Comparison of ENCODE assay signal across 9 cellular contexts in genomic region chr9:131382850-131383729, GRCh38. TPM values are rescaled to one million over a fixed set of nuclear protein-coding genes. Genes with fewer than 3 reads are reported as not detected.
DNase-seq lines count a peak whose midpoint lies in the region; ATAC-seq and TF ChIP-seq lines count a peak whose summit lies in the region.
"Had no signal": no experiment of that assay in that cellular context is flagged by ENCODE, and none has a peak within 500 bp of the region (broad histone marks: within the 10 kb centered on the region; RNA-seq: fewer than 3 reads in every experiment).

No MANE protein-coding gene starts in this region.

- no peak overlapping the region for H3T11ph ChIP-seq in H9 (ENCODE audit: low read length)

- no peaks in the 10 kb centered on the region for H3K36me3 ChIP-seq in mucosa of stomach (ENCODE audit: control insufficient read depth, insufficient read depth, low read length)
- H3K36me3 ChIP-seq in CD4-positive, alpha-beta memory T cell (ENCODE audit: insufficient read depth, low read length) = no peaks in the 10 kb centered on the region
- no peaks in the 10 kb centered on the region for H3K36me3 ChIP-seq in tibial nerve

- H3K9ac ChIP-seq in H9 (ENCODE audit: extremely low read depth, insufficient read length, low read length) (no peak overlapping the region), mucosa of stomach (ENCODE audit: low read length) (peak overlapping the region; percentile 50)

- H4K5ac ChIP-seq in H9 (ENCODE audit: insufficient read length, low read depth, low read length) = no peak overlapping the region

- no peaks in the 10 kb centered on the region for H3K79me2 ChIP-seq in H9 (ENCODE audit: insufficient read depth, low read length)

- no CpG with 5 or more reads among the region's 19 CpGs for WGBS in H9 (ENCODE audit: extremely low coverage, insufficient read length, low lambda C conversion rate)
- 64 to 65% methylated on average over 19 of the region's 19 CpGs for WGBS in tibial nerve, 2 donors

- H3K4me3 Mint-ChIP-seq in H9 = peak overlapping the region in 1 of 2 experiments; percentile 33; a peak in 2 of 5 replicates
- no peak overlapping the region for H3K4me3 Mint-ChIP-seq in effector memory CD8-positive, alpha-beta T cell
- H3K4me3 Mint-ChIP-seq in CD4-positive, alpha-beta memory T cell = no peak overlapping the region
- H3K4me3 Mint-ChIP-seq: naive B cell had no signal

- H3K4me3 ChIP-seq in mucosa of stomach (ENCODE audit: low read length) = no peak overlapping the region
- H3K4me3 ChIP-seq in CD4-positive, alpha-beta memory T cell (ENCODE audit: low read length in 2 of 2) = no peak overlapping the region
- no peak overlapping the region for H3K4me3 ChIP-seq in tibial nerve

- POLR2A ChIA-PET in CD4-positive, alpha-beta memory T cell (lab: Charles Lee; ENCODE audit: partially characterized antibody) = interaction anchor here (1.3 kb wide), 1 partner anchor 137 kb away, joined by 3 read pairs; no protein-coding TSS in a partner anchor

- no peaks in the 10 kb centered on the region for H3K9me3 Mint-ChIP-seq in H9
- H3K9me3 Mint-ChIP-seq in effector memory CD8-positive, alpha-beta T cell = no peaks in the 10 kb centered on the region
- no peaks in the 10 kb centered on the region for H3K9me3 Mint-ChIP-seq in CD4-positive, alpha-beta memory T cell
- H3K9me3 Mint-ChIP-seq: naive B cell had no signal

- H3K27ac Mint-ChIP-seq in H9 = peak overlapping the region; percentile 89 to 96 (median 94)
- H3K27ac Mint-ChIP-seq in effector memory CD8-positive, alpha-beta T cell = peak overlapping the region; percentile 44 to 65
- no peak overlapping the region for H3K27ac Mint-ChIP-seq in CD4-positive, alpha-beta memory T cell

- H3K9me3 ChIP-seq in H9 (ENCODE audit: control insufficient read depth, low read depth, low read length) = no peaks in the 10 kb centered on the region
- H3K9me3 ChIP-seq in mucosa of stomach (ENCODE audit: control insufficient read depth, low read length) = no peaks in the 10 kb centered on the region
- H3K9me3 ChIP-seq in CD4-positive, alpha-beta memory T cell (ENCODE audit: control insufficient read depth in 1 of 2, low read length in 2 of 2) = no peaks in the 10 kb centered on the region
- no peaks in the 10 kb centered on the region for H3K9me3 ChIP-seq in tibial nerve

- no peak overlapping the region for H2BK15ac ChIP-seq in H9 (ENCODE audit: low read depth, low read length)

- peaks cover 20 to 29% of the 10 kb centered on the region in 2 experiments for H3K4me1 Mint-ChIP-seq in H9
- no peaks in the 10 kb centered on the region for H3K4me1 Mint-ChIP-seq in effector memory CD8-positive, alpha-beta T cell (ENCODE audit: low read depth in 2 of 2)
- H3K4me1 Mint-ChIP-seq in CD4-positive, alpha-beta memory T cell = peaks cover 0 to 3% (median under 1%) of the 10 kb centered on the region in 4 donors
- H3K4me1 Mint-ChIP-seq: naive B cell had no signal

- H3K23ac ChIP-seq in H9 (ENCODE audit: insufficient read length, low read depth, low read length) = no peak overlapping the region

- no peak overlapping the region for H2BK20ac ChIP-seq in H9 (ENCODE audit: low read depth, low read length, poor library complexity, severe bottlenecking)

- intact Hi-C loops in CD4-positive, alpha-beta memory T cell (cut with micrococcal nuclease) = no loop called here

- TF ChIP-seq CTCF in H9 (conservative IDR thresholded peaks at IDR 0.05) = no peak
- TF ChIP-seq CTCF in tibial nerve (IDR thresholded peaks at IDR 0.05) = no peak

- no peaks in the 10 kb centered on the region for H3K27me3 ChIP-seq in H9 (ENCODE audit: insufficient read depth, low read length)
- no peaks in the 10 kb centered on the region for H3K27me3 ChIP-seq in mucosa of stomach (ENCODE audit: control insufficient read depth, insufficient read depth, low read length)
- no peaks in the 10 kb centered on the region for H3K27me3 ChIP-seq in CD4-positive, alpha-beta memory T cell (ENCODE audit: insufficient read depth, low read length)
- no peaks in the 10 kb centered on the region for H3K27me3 ChIP-seq in tibial nerve

- H3K4me1 ChIP-seq in H9 (ENCODE audit: insufficient read depth, low read length) (peaks cover 4% of the 10 kb centered on the region; the same call in 1 of the 2 replicates), mucosa of stomach (ENCODE audit: control insufficient read depth, insufficient read depth, low read length) (peaks cover 6% of the 10 kb centered on the region), tibial nerve (peaks cover 0 to 5% (median 2%) of the 10 kb centered on the region in 4 donors)
- no peaks in the 10 kb centered on the region for H3K4me1 ChIP-seq in CD4-positive, alpha-beta memory T cell (ENCODE audit: insufficient read depth, low read length)

- H2BK12ac ChIP-seq in H9 (ENCODE audit: insufficient read length, low read depth, low read length) = no peak overlapping the region

- H3K36me3 Mint-ChIP-seq in H9 (ENCODE audit: insufficient read depth in 1 of 3, low read depth in 3 of 3) = no peaks in the 10 kb centered on the region
- H3K36me3 Mint-ChIP-seq in effector memory CD8-positive, alpha-beta T cell (ENCODE audit: insufficient read depth) = no peaks in the 10 kb centered on the region
- H3K36me3 Mint-ChIP-seq in CD4-positive, alpha-beta memory T cell = no peaks in the 10 kb centered on the region
- H3K36me3 Mint-ChIP-seq: naive B cell had no signal

- H2AFZ ChIP-seq in H9 (ENCODE audit: low read length) = no peak overlapping the region

- peak overlapping the region; percentile 2 for H3K4me2 ChIP-seq in H9 (ENCODE audit: insufficient read depth, insufficient read length, low read length)

- no peak overlapping the region for H3K14ac ChIP-seq in H9 (ENCODE audit: insufficient read depth, low read length)

- H2AK5ac ChIP-seq in H9 (ENCODE audit: insufficient read length, low read length) = no peak overlapping the region

- ATAC-seq in effector memory CD8-positive, alpha-beta T cell (replicated peaks) = no peak
- ATAC-seq in HG02938 (IDR thresholded peaks at IDR 0.05; ENCODE audit: unreplicated experiment) = no peak

- H3K27ac ChIP-seq in H9 (ENCODE audit: insufficient read length, low read depth, low read length) = no peak overlapping the region
- H3K27ac ChIP-seq in CD4-positive, alpha-beta memory T cell (ENCODE audit: low read depth, low read length) = no peak overlapping the region
- peak overlapping the region in 1 of 4 donors; percentile 54 for H3K27ac ChIP-seq in tibial nerve

- no peak overlapping the region for H3K56ac ChIP-seq in H9 (ENCODE audit: insufficient read length, low read depth, low read length)

- DNase-seq in H9 (peak; percentile 79), NCI-H524 treated with DMSO at 0.1 percent for 48 hours (lab: John Stamatoyannopoulos, UW) (peak; percentile 96), tibial nerve (ENCODE audit: low spot score in 2 of 2) (no peak)
- no peak for DNase-seq in effector memory CD8-positive, alpha-beta T cell
- no peak for DNase-seq in stimulated activated CD4-positive, alpha-beta T cell treated with anti-CD3 and anti-CD28 coated beads, Interleukin-4, amount 100 ng/mL, for 24 hours
- DNase-seq in CD4-positive, alpha-beta memory T cell = no peak
- DNase-seq: naive B cell had no signal

- H4K8ac ChIP-seq in H9 (replicated peaks; ENCODE audit: insufficient read length, low read depth, low read length) = no peak overlapping the region

- CTCF ChIA-PET in CD4-positive, alpha-beta memory T cell (lab: Charles Lee; ENCODE audit: partially characterized antibody) = interaction anchor here (0.9 to 1.8 kb wide), 4 partner anchors 10 to 91 kb away, joined by 3 to 5 read pairs (median 4); no protein-coding TSS in a partner anchor

- H3K18ac ChIP-seq in H9 (ENCODE audit: insufficient read length, low read depth, low read length) = no peak overlapping the region

- H3K23me2 ChIP-seq in H9 (ENCODE audit: insufficient read length, low read depth, low read length, poor library complexity, severe bottlenecking) = no peaks in the 10 kb centered on the region

- H2BK5ac ChIP-seq in H9 (ENCODE audit: insufficient read length, low read length) = no peak overlapping the region

- no peak for TF ChIP-seq POLR2A in tibial nerve (IDR thresholded peaks at IDR 0.05)

- H2BK120ac ChIP-seq in H9 (ENCODE audit: low read depth, low read length, poor library complexity, severe bottlenecking) = peak overlapping the region; percentile 67

- H3K27me3 Mint-ChIP-seq in H9 (ENCODE audit: low read depth) = no peaks in the 10 kb centered on the region
- no peaks in the 10 kb centered on the region for H3K27me3 Mint-ChIP-seq in effector memory CD8-positive, alpha-beta T cell
- H3K27me3 Mint-ChIP-seq in CD4-positive, alpha-beta memory T cell = no peaks in the 10 kb centered on the region
- H3K27me3 Mint-ChIP-seq: naive B cell had no signal

- no peak overlapping the region for H4K91ac ChIP-seq in H9 (ENCODE audit: insufficient read length, low read depth, low read length)

- H3K4ac ChIP-seq in H9 (ENCODE audit: low read depth, low read length) = peak overlapping the region; percentile 70; the same call in 1 of the 2 replicates

- peak in 1 of 2 donors; percentile 12 for TF ChIP-seq EP300 in tibial nerve (IDR thresholded peaks at IDR 0.05)

- H3K79me1 ChIP-seq in H9 (ENCODE audit: insufficient read depth, low read depth, low read length, poor library complexity, severe bottlenecking) = no peaks in the 10 kb centered on the region

- no peaks in the 10 kb centered on the region for H4K20me1 ChIP-seq in H9 (ENCODE audit: control insufficient read depth, insufficient read depth, insufficient read length)

RNA-seq across cellular contexts. Expression of gene PRRC2B, which starts 10.8 kb away (rescaled TPM):
- total RNA-seq in H9 (2021) (243 and 251 TPM in 2 replicates), tibial nerve (100 to 1,000 TPM in 3 of 4 donors, 10 to 100 TPM in 1; 94.8 to 236 (median 174) TPM)
- 100 to 1,000 TPM; 335 to 343 TPM for total RNA-seq in CD4-positive, alpha-beta memory T cell
- polyA plus RNA-seq in CD4-positive, alpha-beta memory T cell = 10 to 100 TPM in 1 of 2 donors, 1 to 10 TPM in 1; 2.7 to 46.9 TPM

Comparison
In these comparisons a context has a peak if more than half of its experiments do, and no peak if none do; other contexts are left out.
1. DNase-seq: peak in H9 (single experiment) and NCI-H524 treated with DMSO at 0.1 percent for 48 hours (single experiment); none in effector memory CD8-positive, alpha-beta T cell (0 of 3), stimulated activated CD4-positive, alpha-beta T cell treated with anti-CD3 and anti-CD28 coated beads, Interleukin-4, amount 100 ng/mL, for 24 hours (single experiment), CD4-positive, alpha-beta memory T cell (0 of 5) and tibial nerve (0 of 2).
2. H3K27ac Mint-ChIP-seq: peak in H9 (3 of 3) and effector memory CD8-positive, alpha-beta T cell (2 of 2); none in CD4-positive, alpha-beta memory T cell (0 of 7).